4 cellular contexts compared by ENCODE assay signal in genomic region chr5:58714046-58714445, GRCh38.
A peak's percentile ranks its signal among the peaks of the same experiment; 100 is the strongest.
TF ChIP-seq lines count a peak whose summit lies in the region.

No MANE protein-coding gene starts in this region.

TF ChIP-seq in HepG2, 621 proteins besides CTCF, POLR2A, EP300 and RAD21:
- TF ChIP-seq ZMYM2 (CRISPR knock-in tag; IDR thresholded peaks at IDR 0.05) (no peak), ZNF317 (CRISPR knock-in tag; IDR thresholded peaks at IDR 0.05) (peak; percentile 88)

TF ChIP-seq in HEK293, 187 proteins besides CTCF, POLR2A, EP300 and RAD21:
- TF ChIP-seq ZNF132 (tag by site-specific recombination; IDR thresholded peaks at IDR 0.05; ENCODE audit: borderline replicate concordance) (no peak), SETDB1 (IDR thresholded peaks at IDR 0.05; ENCODE audit: insufficient read length, low read length) (peak; percentile 75)
TF ChIP-seq in HEK293: peak in this region for 1.

TF ChIP-seq in WTC11, 78 proteins besides CTCF, POLR2A, EP300 and RAD21:
- TF ChIP-seq ZNF317 (CRISPR knock-in tag; IDR thresholded peaks at IDR 0.05; ENCODE audit: borderline replicate concordance, low read depth) (peak; percentile 87), EMX1 (CRISPR knock-in tag; IDR thresholded peaks at IDR 0.05) (no peak)

TF ChIP-seq in H1, 55 proteins besides CTCF, POLR2A, EP300 and RAD21:
- TF ChIP-seq HDAC2 (IDR thresholded peaks at IDR 0.05; ENCODE audit: borderline replicate concordance in 1 of 2, low read depth in 2 of 2, low read length in 2 of 2) (no peak), ATF2 (IDR thresholded peaks at IDR 0.05; ENCODE audit: low read length) (no peak), NRF1 (IDR thresholded peaks at IDR 0.05; ENCODE audit: low read depth, low read length) (no peak), E2F6 (IDR thresholded peaks at IDR 0.05) (no peak), ZNF274 (IDR thresholded peaks at IDR 0.05; ENCODE audit: borderline replicate concordance, extremely low read depth, low read length) (no peak), TAF1 (IDR thresholded peaks at IDR 0.05; ENCODE audit: low read depth, low read length) (no peak), SAP30 (IDR thresholded peaks at IDR 0.05; ENCODE audit: insufficient read depth, insufficient replicate concordance, low read length) (no peak), FOSL1 (IDR thresholded peaks at IDR 0.05; ENCODE audit: insufficient read depth, low read depth, low read length) (no peak)
- TF ChIP-seq, protein P1, sequence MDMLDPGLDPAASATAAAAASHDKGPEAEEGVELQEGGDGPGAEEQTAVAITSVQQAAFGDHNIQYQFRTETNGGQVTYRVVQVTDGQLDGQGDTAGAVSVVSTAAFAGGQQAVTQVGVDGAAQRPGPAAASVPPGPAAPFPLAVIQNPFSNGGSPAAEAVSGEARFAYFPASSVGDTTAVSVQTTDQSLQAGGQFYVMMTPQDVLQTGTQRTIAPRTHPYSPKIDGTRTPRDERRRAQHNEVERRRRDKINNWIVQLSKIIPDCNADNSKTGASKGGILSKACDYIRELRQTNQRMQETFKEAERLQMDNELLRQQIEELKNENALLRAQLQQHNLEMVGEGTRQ (IDR thresholded peaks at IDR 0.05; ENCODE audit: low read length) = no peak
